ENCODE assay signal across 24 cellular contexts in genomic region chr7:70711441-70711840, GRCh38.
A peak's percentile ranks its signal among the peaks of the same experiment; 100 is the strongest.
DNase-seq lines count a peak whose midpoint lies in the region; ATAC-seq, FAIRE-seq and TF ChIP-seq lines count a peak whose summit lies in the region.
"Had no signal": no experiment of that assay in that cellular context is flagged by ENCODE, and none has a peak within 500 bp of the region (broad histone marks: within the 10 kb centered on the region; RNA-seq: fewer than 3 reads in every experiment).

No MANE protein-coding gene starts in this region.

- BruUV-seq in HepG2 (replicated peaks; lab: Mats Ljungman, UMichigan): no TSS peak

- H3K79me2 ChIP-seq in HepG2 (ENCODE audit: insufficient read depth, low read length): no peaks in the 10 kb centered on the region

- no peak for TF ChIP-seq POLR2A in sigmoid colon (IDR thresholded peaks at IDR 0.05)
- TF ChIP-seq POLR2A in HepG2 (IDR thresholded peaks at IDR 0.05; ENCODE audit: insufficient read depth in 1 of 2, low read depth in 2 of 2, low read length in 2 of 2): no peak

- TF ChIP-seq CTCF in right atrium auricular region (IDR thresholded peaks at IDR 0.05): no peak
- TF ChIP-seq CTCF in sigmoid colon (IDR thresholded peaks at IDR 0.05): no peak
- TF ChIP-seq CTCF in HepG2 (CRISPR knock-in tag; IDR thresholded peaks at IDR 0.05): no peak

- no peak for TF ChIP-seq RAD21 in HepG2 (CRISPR knock-in tag; IDR thresholded peaks at IDR 0.05)

- H3K27me3 ChIP-seq in right atrium auricular region: no peaks in the 10 kb centered on the region
- no peaks in the 10 kb centered on the region for H3K27me3 ChIP-seq in sigmoid colon
- H3K27me3 ChIP-seq in HepG2 (ENCODE audit: control insufficient read depth in 1 of 2, insufficient read depth in 2 of 2, low read length in 2 of 2): no peaks in the 10 kb centered on the region
- H3K27me3 ChIP-seq: adrenal gland, colonic mucosa, left lung had no signal

- CTCF ChIA-PET in HepG2 (lab: Yijun Ruan, JAX; ENCODE audit: low intra/inter-chr PET ratio, low total read pairs): no interaction called here

- TF ChIP-seq EP300 in sigmoid colon (IDR thresholded peaks at IDR 0.05) (no peak), HepG2 (IDR thresholded peaks at IDR 0.05; ENCODE audit: low read depth in 2 of 2, low read length in 2 of 2) (no peak), HepG2 (CRISPR knock-in tag; IDR thresholded peaks at IDR 0.05; ENCODE audit: borderline replicate concordance) (no peak)

- DNase-seq in left cardiac atrium: no peak
- DNase-seq in right atrium auricular region (ENCODE audit: low spot score): no peak
- peak; percentile 88 to 90 for DNase-seq in NCI-H526 (lab: John Stamatoyannopoulos, UW)
- no peak for DNase-seq in left ventricle myocardium superior
- no peak for DNase-seq in sigmoid colon
- no peak for DNase-seq in HepG2 (ENCODE audit: low spot score)
- DNase-seq: activated CD8-positive, alpha-beta T cell treated with anti-CD3 and anti-CD28 coated beads for 36 hours; adrenal gland; CD4-positive, alpha-beta T cell; colonic mucosa; DMS79 treated with DMSO at 0.1 percent for 48 hours; HCEC 1CT; KG1; left lung; midbrain; NCI-H1694 treated with DMSO at 0.1 percent for 48 hours; NCI-H524; nephron progenitor cell; SW 1271 had no signal

- H3K4me2 ChIP-seq in HepG2 (ENCODE audit: low read depth, low read length): no peak overlapping the region

- no peaks in the 10 kb centered on the region for H4K20me1 ChIP-seq in HepG2 (ENCODE audit: insufficient read depth, low read length)

- H3K4me1 ChIP-seq in right atrium auricular region: peaks cover 0 to 35% of the 10 kb centered on the region in 2 donors
- peaks cover 0 to 12% (median 7%) of the 10 kb centered on the region in 4 donors for H3K4me1 ChIP-seq in sigmoid colon
- H3K4me1 ChIP-seq in HepG2 (ENCODE audit: insufficient read depth, low read length): no peaks in the 10 kb centered on the region
- H3K4me1 ChIP-seq: adrenal gland, colonic mucosa, parathyroid adenoma had no signal

- POLR2A ChIA-PET in HepG2 (lab: Yijun Ruan, JAX): no interaction called here

- ATAC-seq in left cardiac atrium (peak; percentile 52 to 79), left ventricle myocardium superior (peak; percentile 56), HG02759 (IDR thresholded peaks at IDR 0.05; ENCODE audit: unreplicated experiment) (no peak), HepG2 (no peak)
- ATAC-seq: activated CD4-positive, CD25-positive, alpha-beta regulatory T cell treated with anti-CD3 and anti-CD28 coated beads, Interleukin-2, amount 50 U/mL, for 24 hours; activated CD8-positive, alpha-beta T cell treated with anti-CD3 and anti-CD28 coated beads for 36 hours; left lung had no signal

- intact Hi-C loops in left cardiac atrium (cut with DNase I): no loop called here
- intact Hi-C loops in left ventricle myocardium superior (cut with micrococcal nuclease): no loop called here
- intact Hi-C loops in sigmoid colon (cut with DNase I): no loop called here
- intact Hi-C loops in HepG2 (cut with micrococcal nuclease; ENCODE audit: unreplicated experiment): loop anchor here (10.0 kb wide), 1 partner anchor 1057 kb away; no protein-coding TSS in a partner anchor

- H3K36me3 ChIP-seq in right atrium auricular region (no peaks in the 10 kb centered on the region), sigmoid colon (no peaks in the 10 kb centered on the region), HepG2 (replicated peaks in 1 of 2; ENCODE audit: control insufficient read depth in 1 of 2, insufficient read depth in 2 of 2, low read length in 2 of 2) (no peaks in the 10 kb centered on the region)
- H3K36me3 ChIP-seq: adrenal gland, colonic mucosa, left lung had no signal

- H3K27ac ChIP-seq in right atrium auricular region (no peak overlapping the region), sigmoid colon (no peak overlapping the region), HepG2 (ENCODE audit: extremely low read length, insufficient read depth, low read length) (no peak overlapping the region)
- H3K27ac ChIP-seq: adrenal gland, colonic mucosa, left lung, parathyroid adenoma, RWPE1 had no signal

- H2AFZ ChIP-seq in HepG2 (ENCODE audit: low read length): no peak overlapping the region
- H2AFZ ChIP-seq: parathyroid adenoma had no signal

- H3K9ac ChIP-seq in HepG2 (ENCODE audit: insufficient read depth, low read depth, low read length): no peak overlapping the region
- H3K9ac ChIP-seq: parathyroid adenoma had no signal

- H3K9me3 ChIP-seq in right atrium auricular region: no peaks in the 10 kb centered on the region
- no peaks in the 10 kb centered on the region for H3K9me3 ChIP-seq in sigmoid colon
- H3K9me3 ChIP-seq in HepG2 (ENCODE audit: low read length): no peaks in the 10 kb centered on the region
- H3K9me3 ChIP-seq: adrenal gland, colonic mucosa had no signal

- WGBS in sigmoid colon, 2 donors: 85 to 94% methylated on average over 10 of the region's 10 CpGs
- 64% methylated on average over 6 of the region's 10 CpGs for WGBS in HepG2 (ENCODE audit: low lambda C conversion rate)

- no peak for FAIRE-seq in HepG2 (lab: Jason Lieb, UNC)
- FAIRE-seq: endometrium had no signal

- in situ Hi-C loops in HepG2 (cut with HindIII; ENCODE audit: extremely low pct_ligation_motif_present, low pct_unique_long_range_greater_than_20kb): no loop called here

- H3K4me3 ChIP-seq in right atrium auricular region (no peak overlapping the region), sigmoid colon (no peak overlapping the region), HepG2 (replicated peaks in 1 of 3; ENCODE audit: insufficient read depth in 1 of 3, low read depth in 2 of 3, low read length in 3 of 3) (no peak overlapping the region)
- H3K4me3 ChIP-seq: adrenal gland, colonic mucosa, left lung had no signal

TF ChIP-seq in HepG2, 621 proteins besides CTCF, POLR2A, EP300 and RAD21:
- TF ChIP-seq ZNF530 (CRISPR knock-in tag; IDR thresholded peaks at IDR 0.05; ENCODE audit: low read depth): no peak
- TF ChIP-seq ZBTB33 (CRISPR knock-in tag; IDR thresholded peaks at IDR 0.05): no peak
- TF ChIP-seq EED (CRISPR knock-in tag; IDR thresholded peaks at IDR 0.05): no peak
- no peak for TF ChIP-seq DBP (CRISPR knock-in tag; IDR thresholded peaks at IDR 0.05; ENCODE audit: not compliant biosample characterization)
- TF ChIP-seq ZNF574 (CRISPR knock-in tag; IDR thresholded peaks at IDR 0.05): no peak
- no peak for TF ChIP-seq ZNF562 (CRISPR knock-in tag; IDR thresholded peaks at IDR 0.05; ENCODE audit: borderline replicate concordance)
- no peak for TF ChIP-seq ZBTB21 (CRISPR knock-in tag; IDR thresholded peaks at IDR 0.05)
- TF ChIP-seq SAFB2 (CRISPR knock-in tag; IDR thresholded peaks at IDR 0.05; ENCODE audit: borderline replicate concordance, low read depth): no peak

Comparison
In these comparisons a context has a peak if more than half of its experiments do, and no peak if none do; other contexts are left out.
1. ATAC-seq: peak in left cardiac atrium (2 of 2) and left ventricle myocardium superior (single experiment); none in HG02759 (single experiment) and HepG2 (single experiment).
2. DNase-seq: peak in NCI-H526 (2 of 2); none in left cardiac atrium (single experiment), right atrium auricular region (single experiment), left ventricle myocardium superior (single experiment), sigmoid colon (single experiment) and HepG2 (single experiment).